31 cellular contexts compared by ENCODE assay signal in genomic region chr16:55291847-55292246, GRCh38. TPM values are rescaled to one million over a fixed set of nuclear protein-coding genes. Genes with fewer than 3 reads are reported as not detected.
"Had no signal": no experiment of that assay in that cellular context is flagged by ENCODE, and none has a peak within 500 bp of the region (broad histone marks: within the 10 kb centered on the region; RNA-seq: fewer than 3 reads in every experiment).

No MANE protein-coding gene starts in this region.

- H3K79me2 ChIP-seq: parathyroid adenoma had no signal

- H3K4me3 ChIP-seq: psoas muscle, right lobe of liver, sigmoid colon, stomach, thoracic aorta, thyroid gland, tibial nerve, upper lobe of left lung, vagina had no signal

- H3K36me3 Mint-ChIP-seq: natural killer cell; stimulated activated effector memory CD8-positive, alpha-beta T cell treated with anti-CD3 and anti-CD28 coated beads, Interleukin-12 subunit alpha, Interleukin-12 subunit beta, amount 100 ng/mL, for 72 hours had no signal

- H3K9me3 ChIP-seq: neutrophil, psoas muscle, sigmoid colon, thyroid gland, vagina had no signal

- H3K4me1 ChIP-seq: parathyroid adenoma, right lobe of liver, stomach, thyroid gland, tibial nerve, upper lobe of left lung, vagina had no signal

- H3K27ac Mint-ChIP-seq: natural killer cell; progenitor cell of endocrine pancreas; stimulated activated effector memory CD8-positive, alpha-beta T cell treated with anti-CD3 and anti-CD28 coated beads, Interleukin-12 subunit alpha, Interleukin-12 subunit beta, amount 100 ng/mL, for 72 hours; stimulated activated naive B cell treated with anti-CD40 and anti-IgM and Interleukin-4, amounts not matched to agents 10 μg/mL and 1 μg/mL and 100 μg/mL, for 72 hours; stimulated activated naive CD8-positive, alpha-beta T cell treated with anti-CD3 and anti-CD28 coated beads, Interleukin-15, Interleukin-2, amounts not matched to agents 100 ng/mL and 50 ng/mL, for 24 hours had no signal

- H2AFZ ChIP-seq: parathyroid adenoma had no signal

- H3K27me3 ChIP-seq: right lobe of liver, sigmoid colon, stomach, thyroid gland, tibial nerve, upper lobe of left lung, vagina had no signal

- FAIRE-seq: small intestine, urothelium cell line had no signal

- H3K36me3 ChIP-seq: neutrophil, right lobe of liver, sigmoid colon, stomach, thoracic aorta, thyroid gland, tibial nerve, upper lobe of left lung, vagina had no signal

- H3K9ac ChIP-seq: parathyroid adenoma had no signal

- H3K27me3 Mint-ChIP-seq: stimulated activated naive B cell treated with anti-CD40 and anti-IgM and Interleukin-4, amounts not matched to agents 10 μg/mL and 1 μg/mL and 100 μg/mL, for 72 hours had no signal

- H3K4me3 Mint-ChIP-seq: natural killer cell; nephron; stimulated activated effector memory CD8-positive, alpha-beta T cell treated with anti-CD3 and anti-CD28 coated beads, Interleukin-12 subunit alpha, Interleukin-12 subunit beta, amount 100 ng/mL, for 72 hours; stimulated activated naive B cell treated with anti-CD40 and anti-IgM and Interleukin-4, amounts not matched to agents 10 μg/mL and 1 μg/mL and 100 μg/mL, for 72 hours; stimulated activated naive CD8-positive, alpha-beta T cell treated with anti-CD3 and anti-CD28 coated beads, Interleukin-15, Interleukin-2, amounts not matched to agents 100 ng/mL and 50 ng/mL, for 24 hours had no signal

- H3K9me3 Mint-ChIP-seq: natural killer cell had no signal

- ATAC-seq: natural killer cell; psoas muscle; right cardiac atrium; right lobe of liver; stimulated activated effector memory CD8-positive, alpha-beta T cell treated with anti-CD3 and anti-CD28 coated beads, Interleukin-12 subunit alpha, Interleukin-12 subunit beta, amount 100 ng/mL, for 72 hours; stimulated activated naive B cell treated with anti-CD40 and anti-IgM and Interleukin-4, amounts not matched to agents 10 μg/mL and 1 μg/mL and 100 μg/mL, for 72 hours had no signal

- DNase-seq: natural killer cell; nucleus accumbens; psoas muscle; right cardiac atrium; right lobe of liver; sigmoid colon; small intestine; stimulated activated CD4-positive, alpha-beta T cell treated with anti-CD3 and anti-CD28 coated beads, Interleukin-15, amount 100 ng/mL, for 24 hours; stimulated activated CD4-positive, alpha-beta T cell treated with anti-CD3 and anti-CD28 coated beads, Interleukin-2, amount 100 ng/mL, for 24 hours; stimulated activated CD4-positive, alpha-beta T cell treated with anti-CD3 and anti-CD28 coated beads, Interleukin-2, amount 100 ng/mL, for 48 hours; stimulated activated CD4-positive, alpha-beta T cell treated with anti-CD3 and anti-CD28 coated beads, Interleukin-4, amount 100 ng/mL, for 24 hours; stimulated activated naive B cell treated with anti-CD40 and anti-IgM and Interleukin-4, amounts not matched to agents 10 μg/mL and 1 μg/mL and 100 μg/mL, for 72 hours; stimulated activated naive CD4-positive, alpha-beta T cell treated with Interleukin-2 at 50 U/mL for 16 hours; stomach; thyroid gland; trophoblast cell; upper lobe of left lung had no signal

- H3K27ac ChIP-seq: neutrophil, parathyroid adenoma, psoas muscle, right lobe of liver, sigmoid colon, stomach, thoracic aorta, thyroid gland, tibial nerve, upper lobe of left lung, vagina had no signal

- H3K4me1 Mint-ChIP-seq: natural killer cell; stimulated activated effector memory CD8-positive, alpha-beta T cell treated with anti-CD3 and anti-CD28 coated beads, Interleukin-12 subunit alpha, Interleukin-12 subunit beta, amount 100 ng/mL, for 72 hours; stimulated activated naive B cell treated with anti-CD40 and anti-IgM and Interleukin-4, amounts not matched to agents 10 μg/mL and 1 μg/mL and 100 μg/mL, for 72 hours had no signal

RNA-seq across cellular contexts. Expression of gene IRX6, which starts 32.2 kb away (rescaled TPM):
- total RNA-seq: natural killer cell, progenitor cell of endocrine pancreas, right lobe of liver, skeletal muscle tissue, stomach, temporal lobe, thoracic aorta, ureter had no signal
- polyA plus RNA-seq: neural cell had no signal
